8 cellular contexts compared by ENCODE assay signal in genomic region chr22:21867528-21868266, GRCh38. TPM values are rescaled to one million over a fixed set of nuclear protein-coding genes. Genes with fewer than 3 reads are reported as not detected.
DNase-seq lines count a peak whose midpoint lies in the region; ATAC-seq and TF ChIP-seq lines count a peak whose summit lies in the region.

TSS of gene MAPK1 (minus strand) at chr22:21867645. CDS start at chr22:21867440, 205 bp downstream.

- H3K9me3 ChIP-seq in neuron (ENCODE audit: low read length) (no peaks in the 10 kb centered on the region), subcutaneous abdominal adipose tissue (ENCODE audit: control insufficient read depth in 5 of 5, low read length in 5 of 5) (no peaks in the 10 kb centered on the region)

- H3K4me3 Mint-ChIP-seq in GM23338: peak within 1 kb of the TSS; percentile 94

- H3K27me3 ChIP-seq in GM23338 (ENCODE audit: insufficient read depth): no peaks in the 10 kb centered on the region
- no peaks in the 10 kb centered on the region for H3K27me3 ChIP-seq in neuron (ENCODE audit: insufficient read depth, low read length)
- H3K27me3 ChIP-seq in subcutaneous abdominal adipose tissue (ENCODE audit: control insufficient read depth in 5 of 5, insufficient read depth in 4 of 5, low read length in 5 of 5): no peaks in the 10 kb centered on the region

- DNase-seq in ELF-1 (ENCODE audit: low read depth, low spot score) (peak; percentile 92), GM23338 (ENCODE audit: low spot score) (peak; percentile 94), LHCN-M2 (ENCODE audit: low read depth) (peak; percentile 83), SHP77 (lab: John Stamatoyannopoulos, UW) (peak; percentile 71 to 80), activated gamma-delta T cell treated with Interleukin-2 at 50 U/mL for 16 hours (peak; percentile 93), foreskin fibroblast (peak; percentile 91 to 97)

- H3F3A ChIP-seq in GM23338 (replicated peaks; ENCODE audit: low read depth): peaks cover 10% of the 10 kb centered on the region; the same call in 1 of the 2 replicates

- H3K4me3 ChIP-seq in GM23338 (peak within 1 kb of the TSS; percentile 93), foreskin fibroblast (ENCODE audit: low read depth in 1 of 2, low read length in 2 of 2) (peak within 1 kb of the TSS; percentile 93 to 95), neuron (ENCODE audit: low read length) (peak within 1 kb of the TSS; percentile 99), subcutaneous abdominal adipose tissue (ENCODE audit: low read depth in 1 of 5, low read length in 5 of 5) (peak within 1 kb of the TSS; percentile 77 to 93 (median 87))

- H3K9me2 ChIP-seq in GM23338 (ENCODE audit: insufficient read depth): no peaks in the 10 kb centered on the region

- peaks cover 39% of the 10 kb centered on the region for H4K20me1 ChIP-seq in GM23338 (replicated peaks; ENCODE audit: insufficient read depth)

- H3K27ac ChIP-seq in GM23338 (ENCODE audit: low read depth) (peak within 1 kb of the TSS; percentile 28), subcutaneous abdominal adipose tissue (ENCODE audit: low read depth, low read length) (peak within 1 kb of the TSS; percentile 75)

- H3K9ac ChIP-seq in subcutaneous abdominal adipose tissue (ENCODE audit: low read length in 5 of 5): peak within 1 kb of the TSS; percentile 56 to 97 (median 92)

- H3K4me1 ChIP-seq in GM23338 (ENCODE audit: insufficient read depth) (peaks cover 31% of the 10 kb centered on the region), neuron (ENCODE audit: insufficient read depth, low read length) (peaks cover 24% of the 10 kb centered on the region), subcutaneous abdominal adipose tissue (ENCODE audit: control insufficient read depth in 5 of 5, insufficient read depth in 5 of 5, low read length in 5 of 5) (peaks cover 5 to 39% (median 29%) of the 10 kb centered on the region in 5 donors)

- peak within 1 kb of the TSS; percentile 100 for H3K4me2 ChIP-seq in GM23338

- H3K36me3 ChIP-seq in GM23338 (ENCODE audit: insufficient read depth) (no peaks in the 10 kb centered on the region), neuron (ENCODE audit: insufficient read depth, low read length) (no peaks in the 10 kb centered on the region), subcutaneous abdominal adipose tissue (ENCODE audit: control insufficient read depth in 5 of 5, insufficient read depth in 5 of 5, low read length in 5 of 5) (no peaks in the 10 kb centered on the region)

- H3K4me1 Mint-ChIP-seq in GM23338: peaks cover 34% of the 10 kb centered on the region

- H2AFZ ChIP-seq in GM23338 (peak within 1 kb of the TSS; percentile 80), neuron (ENCODE audit: low read depth, low read length) (peak within 1 kb of the TSS; percentile 65)

- peaks cover 43% of the 10 kb centered on the region for H3K79me2 ChIP-seq in GM23338 (replicated peaks; ENCODE audit: insufficient read depth)

- ATAC-seq in GM23338: peak; percentile 92

- peak within 1 kb of the TSS; percentile 95 for H3K27ac Mint-ChIP-seq in GM23338

- H3K9me3 Mint-ChIP-seq in GM23338: peaks cover 3% of the 10 kb centered on the region; the same call in 2 of the 3 replicates

- TF ChIP-seq CTCF in GM23338 (conservative IDR thresholded peaks at IDR 0.05; ENCODE audit: low read depth in 2 of 2) (peak; percentile 22 to 43; a peak in 2 of 4 replicates), foreskin fibroblast (IDR thresholded peaks at IDR 0.05; ENCODE audit: low read depth, low read length) (peak; percentile 29)

- H3K36me3 Mint-ChIP-seq in GM23338 (ENCODE audit: low read depth): no peaks in the 10 kb centered on the region; the same call in 1 of the 3 replicates

- peaks cover 7% of the 10 kb centered on the region for H3K27me3 Mint-ChIP-seq in GM23338 (ENCODE audit: insufficient read depth, low read depth, poor library complexity)

TF ChIP-seq in GM23338, 12 proteins besides CTCF, POLR2A, EP300 and RAD21:
- no peak for TF ChIP-seq JUNB (IDR thresholded peaks at IDR 0.05; ENCODE audit: unreplicated experiment)
- no peak for TF ChIP-seq ZNF462 (CRISPR knock-in tag; IDR thresholded peaks at IDR 0.05)
- TF ChIP-seq ZNF331 (CRISPR knock-in tag; IDR thresholded peaks at IDR 0.05; ENCODE audit: low read depth): no peak
- peak; percentile 49; the same call in 1 of the 2 replicates for TF ChIP-seq CREB1 (CRISPR knock-in tag; IDR thresholded peaks at IDR 0.05; ENCODE audit: low read depth)
- no peak for TF ChIP-seq NANOG (IDR thresholded peaks at IDR 0.05; ENCODE audit: borderline replicate concordance)
- TF ChIP-seq EZH2 (IDR thresholded peaks at IDR 0.05; ENCODE audit: low read depth, unreplicated experiment): no peak
- peak; percentile 87 for TF ChIP-seq POLR2AphosphoS5 (IDR thresholded peaks at IDR 0.05; ENCODE audit: low read depth)
- no peak for TF ChIP-seq EZH2phosphoT487 (IDR thresholded peaks at IDR 0.05; ENCODE audit: unreplicated experiment)

RNA-seq across cellular contexts. Expression of gene MAPK1, which starts in this region (rescaled TPM):
- total RNA-seq in GM23338 (2014; rRNA removed; shearing (Covaris generic)): 56.0 and 77.5 TPM in 2 replicates
- 16.0 and 17.4 TPM in 2 replicates for polyA plus RNA-seq in GM23338 (2016; fragmentation: Nextera tagmentation; extraction: Ambion mirVana)
- total RNA-seq in LHCN-M2 (2014; rRNA removed): 65.1 and 92.5 TPM in 2 replicates
- 65.0 TPM for polyA plus RNA-seq in LHCN-M2 (2012)

Comparison
In these comparisons a context has a peak if more than half of its experiments do, and no peak if none do; other contexts are left out.
1. Peak in every context shown above with its lines: DNase-seq, ATAC-seq, H3K4me3 ChIP-seq and H3K27ac ChIP-seq.